Comparison of ENCODE assay signal across 8 cellular contexts in the genomic region with DNA sequence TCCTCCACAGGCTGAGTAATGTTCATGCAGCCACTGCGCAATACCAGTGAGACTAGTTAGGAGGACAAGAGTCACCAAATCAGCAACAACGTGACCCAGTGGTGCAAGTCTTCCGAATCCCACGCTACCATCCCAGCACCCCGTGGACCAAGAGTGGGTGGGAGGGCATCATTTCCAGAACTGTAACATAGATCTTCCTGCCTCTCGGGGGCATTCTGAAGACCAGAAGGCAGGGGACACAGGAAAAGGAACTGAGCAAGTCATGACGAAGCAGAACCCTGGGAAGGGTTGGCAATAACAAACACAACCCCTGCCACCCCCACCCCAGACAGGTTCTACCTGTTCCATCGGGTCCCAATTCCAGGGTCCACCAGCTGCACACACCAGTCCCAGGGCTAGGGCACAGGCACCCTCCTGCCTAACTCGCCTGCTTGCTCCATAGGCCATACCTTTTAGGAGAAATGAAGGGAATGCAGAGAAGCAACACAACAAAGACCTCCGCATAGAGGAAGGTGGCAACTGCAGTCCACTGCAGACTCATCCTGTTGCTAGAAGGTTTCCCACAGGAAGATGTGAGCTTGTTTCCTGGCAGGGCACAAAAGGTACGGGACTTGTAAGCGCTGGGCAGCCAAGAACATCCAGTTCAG. TPM values are rescaled to one million over a fixed set of nuclear protein-coding genes. Genes with fewer than 3 reads are reported as not detected.
DNase-seq lines count a peak whose midpoint lies in the region; ATAC-seq and TF ChIP-seq lines count a peak whose summit lies in the region.

No MANE protein-coding gene starts in this region.

- DNase-seq in SIG-M5 treated with dmso at 0.1 percent for 504 hours (lab: John Stamatoyannopoulos, UW; ENCODE audit: unreplicated experiment) (peak; percentile 45), SIG-M5 (lab: John Stamatoyannopoulos, UW) (no peak), right cardiac atrium (peak in 1 of 3 donors; percentile 32), NCI-H2029 (lab: John Stamatoyannopoulos, UW) (no peak), AG08395 (ENCODE audit: low spot score) (no peak)
- DNase-seq in stimulated activated naive B cell treated with anti-CD40 and anti-IgM and Interleukin-4, amounts not matched to agents 10 μg/mL and 1 μg/mL and 100 μg/mL, for 72 hours: no peak

- peaks cover 21 to 33% of the 10 kb centered on the region in 2 donors for H3K4me1 Mint-ChIP-seq in stimulated activated naive B cell treated with anti-CD40 and anti-IgM and Interleukin-4, amounts not matched to agents 10 μg/mL and 1 μg/mL and 100 μg/mL, for 72 hours

- peak overlapping the region; percentile 62 for H3K27ac ChIP-seq in right cardiac atrium (ENCODE audit: low read length)

- peaks cover 11% of the 10 kb centered on the region for H3K4me1 ChIP-seq in right cardiac atrium (ENCODE audit: control insufficient read depth, insufficient read depth, low read length)

- H3K4me3 Mint-ChIP-seq in stimulated activated naive B cell treated with anti-CD40 and anti-IgM and Interleukin-4, amounts not matched to agents 10 μg/mL and 1 μg/mL and 100 μg/mL, for 72 hours: peak overlapping the region; percentile 89 to 91

- ATAC-seq in right cardiac atrium (no peak), GM21423 (IDR thresholded peaks at IDR 0.05; ENCODE audit: unreplicated experiment) (no peak)
- ATAC-seq in stimulated activated naive B cell treated with anti-CD40 and anti-IgM and Interleukin-4, amounts not matched to agents 10 μg/mL and 1 μg/mL and 100 μg/mL, for 72 hours (replicated peaks): no peak

- no peaks in the 10 kb centered on the region for H3K9me3 ChIP-seq in right cardiac atrium (ENCODE audit: control insufficient read depth, low read length)

- H3K27me3 ChIP-seq in right cardiac atrium (ENCODE audit: control insufficient read depth, insufficient read depth): no peaks in the 10 kb centered on the region

- H3K27ac Mint-ChIP-seq in stimulated activated naive B cell treated with anti-CD40 and anti-IgM and Interleukin-4, amounts not matched to agents 10 μg/mL and 1 μg/mL and 100 μg/mL, for 72 hours: peak overlapping the region; percentile 93

- H3K27me3 Mint-ChIP-seq in stimulated activated naive B cell treated with anti-CD40 and anti-IgM and Interleukin-4, amounts not matched to agents 10 μg/mL and 1 μg/mL and 100 μg/mL, for 72 hours: no peaks in the 10 kb centered on the region

- H3K4me3 ChIP-seq in WI38 (ENCODE audit: low read depth, low read length) (peak overlapping the region; percentile 70), right cardiac atrium (ENCODE audit: low read length) (peak overlapping the region; percentile 80)

- WGBS in right cardiac atrium: 39% methylated on average over 12 of the region's 12 CpGs

- H3K36me3 Mint-ChIP-seq in stimulated activated naive B cell treated with anti-CD40 and anti-IgM and Interleukin-4, amounts not matched to agents 10 μg/mL and 1 μg/mL and 100 μg/mL, for 72 hours: peaks cover 4 to 12% of the 10 kb centered on the region in 2 donors

- H3K9me3 Mint-ChIP-seq in stimulated activated naive B cell treated with anti-CD40 and anti-IgM and Interleukin-4, amounts not matched to agents 10 μg/mL and 1 μg/mL and 100 μg/mL, for 72 hours: no peaks in the 10 kb centered on the region

- no peak for TF ChIP-seq CTCF in WI38 (IDR thresholded peaks at IDR 0.05; ENCODE audit: low read depth, low read length)

- intact Hi-C loops in right cardiac atrium (cut with DNase I): no loop called here

RNA-seq across cellular contexts. Expression of a gene that starts 1.4 kb away (rescaled TPM):
- total RNA-seq in right cardiac atrium: 100 to 1,000 TPM; 111 to 143 (median 123) TPM
- polyA plus RNA-seq in right cardiac atrium: 149 TPM

RNA-seq across cellular contexts. Expression of a gene that starts 1.8 kb away (rescaled TPM):
- total RNA-seq in right cardiac atrium: 10 to 100 TPM; 14.1 to 15.9 (median 15.5) TPM
- 11.0 TPM for polyA plus RNA-seq in right cardiac atrium

RNA-seq across cellular contexts. Expression of a gene that starts 35.1 kb away (rescaled TPM):
- total RNA-seq in right cardiac atrium: 100 to 1,000 TPM; 107 to 191 (median 151) TPM
- polyA plus RNA-seq in right cardiac atrium: 131 TPM

RNA-seq across cellular contexts. Expression of a gene that starts 41.2 kb away (rescaled TPM):
- 10 to 100 TPM in 1 of 4 donors, 1 to 10 TPM in 3; 7.0 to 10.9 (median 9.5) TPM for total RNA-seq in right cardiac atrium
- 6.8 TPM for polyA plus RNA-seq in right cardiac atrium

RNA-seq across cellular contexts. Expression of a gene that starts 49.2 kb away (rescaled TPM):
- 10 to 100 TPM in 2 of 4 donors, 1 to 10 TPM in 2; 7.8 to 12.4 (median 11.0) TPM for total RNA-seq in right cardiac atrium
- 9.1 TPM for polyA plus RNA-seq in right cardiac atrium
